In the genomic region with DNA sequence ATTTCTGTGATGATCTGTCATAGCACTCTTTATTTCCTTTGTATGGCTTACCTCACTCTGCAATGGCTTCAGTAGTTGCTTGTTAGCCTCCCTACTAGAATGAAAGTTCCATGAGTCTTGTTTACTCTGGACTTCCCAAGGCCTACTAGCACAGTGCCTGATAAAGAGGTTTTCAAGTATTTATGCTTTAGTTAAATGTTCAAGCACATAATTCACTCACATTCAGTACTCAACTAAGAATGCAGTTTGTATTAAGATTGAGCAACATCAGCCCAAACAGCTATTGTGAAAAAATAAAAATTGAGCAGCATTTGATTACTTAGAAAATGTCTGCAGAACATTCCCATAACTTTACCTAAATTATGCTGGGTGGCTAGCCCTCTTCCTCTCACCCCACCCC, we compare ENCODE assay signal across 13 cellular contexts.
DNase-seq lines count a peak whose midpoint lies in the region; ATAC-seq, FAIRE-seq and TF ChIP-seq lines count a peak whose summit lies in the region.
"Had no signal": no experiment of that assay in that cellular context is flagged by ENCODE, and none has a peak within 500 bp of the region (broad histone marks: within the 10 kb centered on the region; RNA-seq: fewer than 3 reads in every experiment).

No MANE protein-coding gene starts in this region.

- TF ChIP-seq CTCF in gastroesophageal sphincter (IDR thresholded peaks at IDR 0.05) (no peak), upper lobe of right lung (IDR thresholded peaks at IDR 0.05) (no peak), tibial artery (IDR thresholded peaks at IDR 0.05) (no peak)

- DNase-seq in left cardiac atrium = no peak
- DNase-seq in Right ventricle myocardium inferior (ENCODE audit: missing footprints) = no peak
- no peak for DNase-seq in activated T-helper 1 cell treated with anti-CD3 and anti-CD28 coated beads, Interleukin-12 subunit alpha, Interleukin-12 subunit beta, Interleukin-2, Interleukin-4 antibody, amounts not matched to agents 30 ng/mL and 10 ng/mL and 1 ng/mL, durations not matched to agents 14 hours and 24 hours and 36 hours (ENCODE audit: low spot score)
- DNase-seq in upper lobe of right lung = no peak
- no peak for DNase-seq in RCC 7860 (ENCODE audit: low spot score)
- DNase-seq in tibial artery = no peak
- DNase-seq: NCI-H2107, small intestine had no signal

- H3K27ac ChIP-seq in gastroesophageal sphincter (no peak overlapping the region), upper lobe of right lung (no peak overlapping the region), tibial artery (peak overlapping the region in 1 of 2 donors; percentile 16)
- H3K27ac ChIP-seq: BLaER1 had no signal

- H3K4me3 Mint-ChIP-seq in activated T-helper 1 cell treated with anti-CD3 and anti-CD28 coated beads, Interleukin-12 subunit alpha, Interleukin-12 subunit beta, Interleukin-2, Interleukin-4 antibody, amounts not matched to agents 30 ng/mL and 10 ng/mL and 1 ng/mL, durations not matched to agents 14 hours and 24 hours and 36 hours = no peak overlapping the region

- H3K9me3 ChIP-seq in gastroesophageal sphincter (no peaks in the 10 kb centered on the region), upper lobe of right lung (no peaks in the 10 kb centered on the region), tibial artery (no peaks in the 10 kb centered on the region)

- no peaks in the 10 kb centered on the region for H3K27me3 Mint-ChIP-seq in activated T-helper 1 cell treated with anti-CD3 and anti-CD28 coated beads, Interleukin-12 subunit alpha, Interleukin-12 subunit beta, Interleukin-2, Interleukin-4 antibody, amounts not matched to agents 30 ng/mL and 10 ng/mL and 1 ng/mL, durations not matched to agents 14 hours and 24 hours and 36 hours (ENCODE audit: insufficient read depth)

- H3K4me1 ChIP-seq in gastroesophageal sphincter = no peaks in the 10 kb centered on the region
- H3K4me1 ChIP-seq in upper lobe of right lung = peaks cover 7% of the 10 kb centered on the region
- H3K4me1 ChIP-seq in tibial artery = peaks cover 0 to 4% (median 2%) of the 10 kb centered on the region in 4 donors

- TF ChIP-seq EP300 in gastroesophageal sphincter (IDR thresholded peaks at IDR 0.05) = no peak

- no peak for TF ChIP-seq POLR2A in gastroesophageal sphincter (IDR thresholded peaks at IDR 0.05)

- intact Hi-C loops in left cardiac atrium (cut with DNase I) = no loop called here
- intact Hi-C loops in Right ventricle myocardium inferior (cut with DNase I) = no loop called here
- intact Hi-C loops in activated T-helper 1 cell treated with anti-CD3 and anti-CD28 coated beads, Interleukin-12 subunit alpha, Interleukin-12 subunit beta, Interleukin-2, Interleukin-4 antibody, amounts not matched to agents 30 ng/mL and 10 ng/mL and 1 ng/mL, durations not matched to agents 14 hours and 24 hours and 36 hours (cut with micrococcal nuclease) = no loop called here
- intact Hi-C loops in upper lobe of right lung (cut with DNase I) = no loop called here
- intact Hi-C loops in tibial artery (cut with DNase I; ENCODE audit: low total_unique reads) = no loop called here

- H3K9me3 Mint-ChIP-seq in activated T-helper 1 cell treated with anti-CD3 and anti-CD28 coated beads, Interleukin-12 subunit alpha, Interleukin-12 subunit beta, Interleukin-2, Interleukin-4 antibody, amounts not matched to agents 30 ng/mL and 10 ng/mL and 1 ng/mL, durations not matched to agents 14 hours and 24 hours and 36 hours = peaks cover 3% of the 10 kb centered on the region

- H3K27me3 ChIP-seq in gastroesophageal sphincter = no peaks in the 10 kb centered on the region
- H3K27me3 ChIP-seq in upper lobe of right lung = no peaks in the 10 kb centered on the region
- H3K27me3 ChIP-seq in tibial artery = no peaks in the 10 kb centered on the region
- H3K27me3 ChIP-seq: BLaER1 had no signal

- no peak overlapping the region for H3K4me3 ChIP-seq in gastroesophageal sphincter
- no peak overlapping the region for H3K4me3 ChIP-seq in upper lobe of right lung
- H3K4me3 ChIP-seq in tibial artery = no peak overlapping the region
- H3K4me3 ChIP-seq: BLaER1 had no signal

- peaks cover 38% of the 10 kb centered on the region for H3K4me1 Mint-ChIP-seq in activated T-helper 1 cell treated with anti-CD3 and anti-CD28 coated beads, Interleukin-12 subunit alpha, Interleukin-12 subunit beta, Interleukin-2, Interleukin-4 antibody, amounts not matched to agents 30 ng/mL and 10 ng/mL and 1 ng/mL, durations not matched to agents 14 hours and 24 hours and 36 hours (ENCODE audit: low read depth)

- H3K36me3 Mint-ChIP-seq in activated T-helper 1 cell treated with anti-CD3 and anti-CD28 coated beads, Interleukin-12 subunit alpha, Interleukin-12 subunit beta, Interleukin-2, Interleukin-4 antibody, amounts not matched to agents 30 ng/mL and 10 ng/mL and 1 ng/mL, durations not matched to agents 14 hours and 24 hours and 36 hours (ENCODE audit: low read depth) = peaks cover 46% of the 10 kb centered on the region

- peaks cover 0 to 5% of the 10 kb centered on the region in 2 donors for H3K36me3 ChIP-seq in gastroesophageal sphincter
- H3K36me3 ChIP-seq in upper lobe of right lung = no peaks in the 10 kb centered on the region
- peaks cover 8 to 17% (median 11%) of the 10 kb centered on the region in 3 donors for H3K36me3 ChIP-seq in tibial artery
- H3K36me3 ChIP-seq: BLaER1 had no signal

- FAIRE-seq in RCC 7860 (lab: Jason Lieb, UNC) = no peak
- FAIRE-seq: endometrium, G401.6, small intestine had no signal

- peak overlapping the region; percentile 61 for H3K27ac Mint-ChIP-seq in activated T-helper 1 cell treated with anti-CD3 and anti-CD28 coated beads, Interleukin-12 subunit alpha, Interleukin-12 subunit beta, Interleukin-2, Interleukin-4 antibody, amounts not matched to agents 30 ng/mL and 10 ng/mL and 1 ng/mL, durations not matched to agents 14 hours and 24 hours and 36 hours

- ATAC-seq in left cardiac atrium (peak; percentile 17 to 23), Right ventricle myocardium inferior (no peak), gastroesophageal sphincter (peak; percentile 45), upper lobe of right lung (peak; percentile 84), HG02870 (IDR thresholded peaks at IDR 0.05; ENCODE audit: unreplicated experiment) (no peak)

Comparison
In these comparisons a context has a peak if more than half of its experiments do, and no peak if none do; other contexts are left out.
1. ATAC-seq: peak in left cardiac atrium (2 of 2), gastroesophageal sphincter (single experiment) and upper lobe of right lung (single experiment); none in Right ventricle myocardium inferior (single experiment) and HG02870 (single experiment).